Comparison of ENCODE assay signal across 8 cellular contexts in the genomic region with DNA sequence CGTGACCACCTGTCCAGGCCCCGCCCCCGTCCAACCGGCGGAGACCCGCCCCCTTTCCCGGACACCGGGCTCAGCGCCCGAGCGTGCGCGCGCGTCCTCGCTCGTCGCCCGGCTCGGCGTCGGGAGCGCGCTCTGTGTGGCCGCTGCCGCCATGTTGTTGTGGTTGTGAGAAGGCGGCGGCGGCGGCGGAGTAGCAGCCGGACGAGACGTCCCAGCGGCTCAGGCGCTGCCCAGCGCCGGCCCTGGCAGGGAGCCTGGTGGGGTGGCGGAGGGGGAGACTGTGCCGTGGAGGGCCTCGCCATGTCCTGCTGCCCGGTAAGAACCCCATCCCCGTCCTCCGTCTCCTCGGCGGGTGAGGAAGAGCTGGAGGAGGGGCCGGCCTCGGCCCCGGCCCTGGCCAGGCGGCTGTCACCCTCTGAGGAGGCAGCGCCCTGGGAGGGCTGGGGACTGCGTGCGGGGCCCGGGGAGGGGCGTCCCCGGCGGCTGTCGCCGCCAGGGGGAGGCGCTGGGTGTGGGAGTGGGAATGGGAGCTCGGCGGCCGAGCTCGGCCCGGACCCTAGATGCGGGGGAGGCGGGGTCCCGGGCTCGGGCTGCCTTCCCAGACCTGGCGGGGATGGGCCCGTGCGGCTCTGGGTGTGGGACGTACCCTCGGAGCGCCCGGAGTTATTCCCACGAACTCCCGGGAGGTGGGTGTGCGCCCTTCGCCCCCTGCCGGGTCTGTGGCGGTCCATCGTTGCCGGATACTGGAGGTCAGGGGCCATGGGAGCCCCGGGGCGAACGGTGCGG.
A peak's percentile ranks its signal among the peaks of the same experiment; 100 is the strongest.
DNase-seq lines count a peak whose midpoint lies in the region; ATAC-seq and TF ChIP-seq lines count a peak whose summit lies in the region.

A gene (plus strand): TSS at position 130 of the 786 bp plus-strand sequence. CDS start 87,886 bp downstream, outside the sequence.

- peak within 1 kb of the TSS; percentile 72 to 87 (median 76) for H3K27ac Mint-ChIP-seq in nephron

- POLR2A ChIA-PET in RWPE1 (lab: Yijun Ruan, JAX; ENCODE audit: low non-redundant PET), result interaction anchor here (1.0 kb wide), 1 partner anchor 78 kb away, joined by 7 read pairs; no protein-coding TSS in a partner anchor

- H3K27ac ChIP-seq in RWPE1, result peak within 1 kb of the TSS; percentile 88

- no peaks in the 10 kb centered on the region for H3K9me3 Mint-ChIP-seq in nephron

- peak within 1 kb of the TSS; percentile 81 to 96 (median 91) for H3K4me3 Mint-ChIP-seq in nephron

- peaks cover 7% of the 10 kb centered on the region for H3K4me1 Mint-ChIP-seq in nephron

- no peaks in the 10 kb centered on the region for H3K36me3 Mint-ChIP-seq in nephron (ENCODE audit: low read depth)

- TF ChIP-seq CTCF in RWPE1 (conservative IDR thresholded peaks at IDR 0.05; ENCODE audit: low read depth), result peak; percentile 27; the same call in 1 of the 2 replicates
- no peak for TF ChIP-seq CTCF in fibroblast of pulmonary artery (IDR thresholded peaks at IDR 0.05; ENCODE audit: low read length, missing control alignments)
- TF ChIP-seq CTCF in nephron (IDR thresholded peaks at IDR 0.05; ENCODE audit: unreplicated experiment in 3 of 3), result peak; percentile 31 to 58 (median 38)

- peak within 1 kb of the TSS; percentile 85 for H3K4me3 ChIP-seq in fibroblast of pulmonary artery (replicated peaks; ENCODE audit: low read depth, low read length)

- peak; percentile 62 for ATAC-seq in GM21515 (IDR thresholded peaks at IDR 0.05; ENCODE audit: unreplicated experiment)
- peak; percentile 85 for ATAC-seq in stimulated activated naive CD8-positive, alpha-beta T cell treated with anti-CD3 and anti-CD28 coated beads, Interleukin-15, Interleukin-2, amounts not matched to agents 100 U/mL and 50 U/mL, for 24 hours

- H3K27me3 Mint-ChIP-seq in nephron (ENCODE audit: low read depth), result no peaks in the 10 kb centered on the region

- CTCF ChIA-PET in RWPE1 (lab: Yijun Ruan, JAX), result no interaction called here

- DNase-seq in D341Med (ENCODE audit: low spot score) (peak; percentile 92), KG1 (lab: John Stamatoyannopoulos, UW) (peak; percentile 78), RWPE1 (ENCODE audit: low spot score) (peak; percentile 29), fibroblast of pulmonary artery (ENCODE audit: low read depth) (peak; percentile 91)
- peak; percentile 89 for DNase-seq in activated T-helper 9 cell treated with anti-CD3 and anti-CD28 coated beads, Interleukin-2, amount 50 U/mL, for 16 hours (ENCODE audit: low read depth)
- peak; percentile 97 for DNase-seq in stimulated activated naive CD8-positive, alpha-beta T cell treated with anti-CD3 and anti-CD28 coated beads, Interleukin-15, Interleukin-2, amounts not matched to agents 100 U/mL and 50 U/mL, for 24 hours

Comparison
In these comparisons a context has a peak if more than half of its experiments do, and no peak if none do; other contexts are left out.
1. Peak in every context shown above with its lines: DNase-seq, ATAC-seq, H3K4me3 ChIP-seq and H3K27ac ChIP-seq.
2. DNase-seq: peak in every context shown above with its lines; median percentile 97 in stimulated activated naive CD8-positive, alpha-beta T cell treated with anti-CD3 and anti-CD28 coated beads, Interleukin-15, Interleukin-2, amounts not matched to agents 100 U/mL and 50 U/mL, for 24 hours; 92 in D341Med; 91 in fibroblast of pulmonary artery; 89 in activated T-helper 9 cell treated with anti-CD3 and anti-CD28 coated beads, Interleukin-2, amount 50 U/mL, for 16 hours; 78 in KG1; 29 in RWPE1.